In genomic region chr9:124941689-124942561, GRCh38 we compare ENCODE assay signal across 8 cellular contexts. TPM values are rescaled to one million over a fixed set of nuclear protein-coding genes. Genes with fewer than 3 reads are reported as not detected.
A peak's percentile ranks its signal among the peaks of the same experiment; 100 is the strongest.
DNase-seq lines count a peak whose midpoint lies in the region; ATAC-seq and TF ChIP-seq lines count a peak whose summit lies in the region.

No MANE protein-coding gene starts in this region.

- H3K9me3 Mint-ChIP-seq in activated naive CD8-positive, alpha-beta T cell (ENCODE audit: low read depth): no peaks in the 10 kb centered on the region

- peaks cover 26% of the 10 kb centered on the region for H3K4me1 Mint-ChIP-seq in activated naive CD8-positive, alpha-beta T cell (ENCODE audit: low read depth)

- H3K36me3 Mint-ChIP-seq in activated naive CD8-positive, alpha-beta T cell: peaks cover 7% of the 10 kb centered on the region

- H3K27ac ChIP-seq in upper lobe of right lung: peak overlapping the region; percentile 97

- peak overlapping the region; percentile 90 for H3K4me3 ChIP-seq in upper lobe of right lung

- H3K27me3 Mint-ChIP-seq in activated naive CD8-positive, alpha-beta T cell: no peaks in the 10 kb centered on the region

- H3K27me3 ChIP-seq in upper lobe of right lung: no peaks in the 10 kb centered on the region

- H3K27ac Mint-ChIP-seq in activated naive CD8-positive, alpha-beta T cell: peak overlapping the region; percentile 97

- H3K9me3 ChIP-seq in upper lobe of right lung: no peaks in the 10 kb centered on the region

- H3K36me3 ChIP-seq in upper lobe of right lung: peaks cover 16% of the 10 kb centered on the region

- ATAC-seq in HG03159 (IDR thresholded peaks at IDR 0.05; ENCODE audit: unreplicated experiment) (peak; percentile 18), upper lobe of right lung (peak; percentile 19)

- H3K4me1 ChIP-seq in upper lobe of right lung: peaks cover 15% of the 10 kb centered on the region

- peak overlapping the region; percentile 95 for H3K4me3 Mint-ChIP-seq in activated naive CD8-positive, alpha-beta T cell

- no peak for TF ChIP-seq CTCF in upper lobe of right lung (IDR thresholded peaks at IDR 0.05)

- DNase-seq in NCI-H510A treated with DMSO at 0.1 percent for 48 hours (lab: John Stamatoyannopoulos, UW) (peak; percentile 31), NCI-H510A (lab: John Stamatoyannopoulos, UW) (no peak), SK-N-DZ (ENCODE audit: low spot score) (peak; percentile 53), cardiac septum (ENCODE audit: low spot score) (peak; percentile 82), pons (ENCODE audit: low spot score) (peak; percentile 52), upper lobe of right lung (peak; percentile 79)

- intact Hi-C loops in cardiac septum (cut with DNase I) (loop anchor here (2.0 to 5.0 kb wide), 5 partner anchors 73 to 300 kb away; partner anchors contain the start of genes HSPA5, PPP6C and SCAI), upper lobe of right lung (cut with DNase I) (no loop called here)

RNA-seq across cellular contexts. Expression of gene GOLGA1, which starts 1.0 kb away (rescaled TPM):
- 9.3 and 10.4 TPM in 2 replicates for polyA plus RNA-seq in SK-N-DZ (2014; cell fraction: cytosol; rRNA removed)
- 41.3 and 42.8 TPM in 2 replicates for polyA plus RNA-seq in SK-N-DZ (2014; cell fraction: nucleus; rRNA removed)
- total RNA-seq in cardiac septum (22.1 TPM), upper lobe of right lung (17.9 TPM)
